Comparison of ENCODE assay signal across 15 cellular contexts in the genomic region with DNA sequence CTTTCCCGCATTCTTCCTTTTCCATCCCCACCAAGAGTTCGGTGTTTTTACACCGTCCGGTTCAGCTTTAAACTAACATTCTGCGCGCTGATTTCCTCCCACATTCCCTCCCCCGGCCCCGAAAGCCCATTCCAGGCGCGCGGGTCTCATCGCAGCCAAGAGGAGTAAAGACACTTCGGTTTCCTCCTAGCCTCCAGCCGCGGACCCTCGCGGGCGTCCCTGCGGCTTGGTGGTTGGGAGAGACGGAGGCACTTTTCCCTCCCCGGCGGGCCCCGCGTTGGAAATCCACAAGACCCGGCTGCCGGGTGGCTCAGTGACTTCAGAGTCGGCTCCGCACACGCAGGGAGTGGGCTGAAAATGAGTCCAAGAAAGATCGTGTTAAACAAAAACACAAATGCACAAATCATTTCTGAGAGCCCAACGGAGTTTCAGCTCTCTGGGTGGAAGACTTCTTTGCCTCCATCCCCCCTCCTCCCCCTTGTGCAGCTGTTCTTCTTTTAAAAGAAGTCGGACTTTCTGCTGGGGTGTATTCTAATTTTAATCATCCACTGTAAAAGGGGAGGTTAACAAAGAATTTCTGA. TPM values are rescaled to one million over a fixed set of nuclear protein-coding genes. Genes with fewer than 3 reads are reported as not detected.
DNase-seq lines count a peak whose midpoint lies in the region; ATAC-seq, FAIRE-seq and TF ChIP-seq lines count a peak whose summit lies in the region.
"Had no signal": no experiment of that assay in that cellular context is flagged by ENCODE, and none has a peak within 500 bp of the region (broad histone marks: within the 10 kb centered on the region; RNA-seq: fewer than 3 reads in every experiment).

No MANE protein-coding gene starts in this region.

- CTCF ChIA-PET in A549 (lab: Yijun Ruan, JAX), result interaction anchor here (0.7 to 2.5 kb wide), 2 partner anchors 9 to 179 kb away, joined by 3 to 6 read pairs; no protein-coding TSS in a partner anchor
- CTCF ChIA-PET in Calu3 (lab: Charles Lee), result no interaction called here
- CTCF ChIA-PET in WTC11 (lab: Charles Lee), result no interaction called here
- CTCF ChIA-PET in naive thymus-derived CD4-positive, alpha-beta T cell (lab: Charles Lee), result no interaction called here

- no peaks in the 10 kb centered on the region for H3K9me3 ChIP-seq in A549
- no peaks in the 10 kb centered on the region for H3K9me3 ChIP-seq in naive thymus-derived CD4-positive, alpha-beta T cell (ENCODE audit: control insufficient read depth in 2 of 3, low read length in 3 of 3)
- H3K9me3 ChIP-seq: heart right ventricle had no signal

- peak overlapping the region; percentile 43 to 76; a peak in 5 of 6 replicates for H3K27ac ChIP-seq in A549
- no peak overlapping the region for H3K27ac ChIP-seq in naive thymus-derived CD4-positive, alpha-beta T cell (ENCODE audit: low read depth, low read length)
- H3K27ac ChIP-seq: heart right ventricle had no signal

- intact Hi-C loops in Calu3 (cut with micrococcal nuclease; ENCODE audit: unreplicated experiment), result no loop called here
- intact Hi-C loops in naive thymus-derived CD4-positive, alpha-beta T cell (cut with micrococcal nuclease), result no loop called here

- DNase-seq in A549 (ENCODE audit: low read depth in 1 of 2, low spot score in 1 of 2) (no peak), Calu3 (no peak), WTC11 (ENCODE audit: low spot score) (no peak), frontal cortex (ENCODE audit: low spot score in 2 of 2) (no peak)
- DNase-seq in naive thymus-derived CD4-positive, alpha-beta T cell, result no peak
- DNase-seq: activated CD8-positive, alpha-beta T cell treated with anti-CD3 and anti-CD28 coated beads, Interleukin-2, amount 10 ng/mL, durations not matched to agents 7 days and 5 days; CD4-positive, alpha-beta T cell; heart right ventricle; T-helper 2 cell had no signal

- H3K27ac Mint-ChIP-seq in Calu3 (ENCODE audit: unreplicated experiment) (no peak overlapping the region), WTC11 (no peak overlapping the region)
- H3K27ac Mint-ChIP-seq in naive thymus-derived CD4-positive, alpha-beta T cell, result peak overlapping the region in 2 of 9 donors; percentile 34 to 58
- no peak overlapping the region for H3K27ac Mint-ChIP-seq in activated T-helper 17 cell treated with anti-CD3 and anti-CD28 coated beads, Interleukin-2, amount 50 U/mL, for 72 hours
- H3K27ac Mint-ChIP-seq: activated CD8-positive, alpha-beta T cell treated with anti-CD3 and anti-CD28 coated beads, Interleukin-2, amount 10 ng/mL, durations not matched to agents 7 days and 5 days; CD4-positive, alpha-beta T cell had no signal

- no peak for TF ChIP-seq EP300 in A549 (IDR thresholded peaks at IDR 0.05)

- WGBS in A549 (ENCODE audit: missing lambda C conversion rate), result 7% methylated on average over 32 of the region's 32 CpGs

- TF ChIP-seq POLR2A in A549 (IDR thresholded peaks at IDR 0.05; ENCODE audit: low read length), result no peak

- H3K27me3 ChIP-seq in naive thymus-derived CD4-positive, alpha-beta T cell (ENCODE audit: control insufficient read depth in 2 of 2, insufficient read depth in 2 of 2, low read length in 2 of 2), result peaks cover 3 to 9% of the 10 kb centered on the region in 2 donors

- H3K36me3 Mint-ChIP-seq in Calu3 (ENCODE audit: insufficient read depth, unreplicated experiment), result peaks cover 9% of the 10 kb centered on the region
- no peaks in the 10 kb centered on the region for H3K36me3 Mint-ChIP-seq in WTC11
- peaks cover 0 to 9% (median 0%) of the 10 kb centered on the region in 5 donors for H3K36me3 Mint-ChIP-seq in naive thymus-derived CD4-positive, alpha-beta T cell
- H3K36me3 Mint-ChIP-seq in activated T-helper 17 cell treated with anti-CD3 and anti-CD28 coated beads, Interleukin-2, amount 50 U/mL, for 72 hours (ENCODE audit: low read depth), result peaks cover 6% of the 10 kb centered on the region

- H3K4me3 Mint-ChIP-seq in Calu3 (ENCODE audit: low read depth, unreplicated experiment), result peak overlapping the region; percentile 57
- H3K4me3 Mint-ChIP-seq in WTC11, result peak overlapping the region; percentile 76
- peak overlapping the region in 8 of 10 donors; percentile 35 to 65 (median 58) for H3K4me3 Mint-ChIP-seq in naive thymus-derived CD4-positive, alpha-beta T cell
- H3K4me3 Mint-ChIP-seq in activated T-helper 17 cell treated with anti-CD3 and anti-CD28 coated beads, Interleukin-2, amount 50 U/mL, for 72 hours, result no peak overlapping the region
- H3K4me3 Mint-ChIP-seq: activated CD8-positive, alpha-beta T cell treated with anti-CD3 and anti-CD28 coated beads, Interleukin-2, amount 10 ng/mL, durations not matched to agents 7 days and 5 days; CD4-positive, alpha-beta T cell had no signal

- peaks cover 93% of the 10 kb centered on the region for H3K27me3 Mint-ChIP-seq in Calu3 (ENCODE audit: unreplicated experiment)
- peaks cover 94% of the 10 kb centered on the region for H3K27me3 Mint-ChIP-seq in WTC11 (ENCODE audit: low read depth)
- peaks cover 32 to 81% (median 53%) of the 10 kb centered on the region in 5 donors for H3K27me3 Mint-ChIP-seq in naive thymus-derived CD4-positive, alpha-beta T cell
- H3K27me3 Mint-ChIP-seq in activated T-helper 17 cell treated with anti-CD3 and anti-CD28 coated beads, Interleukin-2, amount 50 U/mL, for 72 hours, result peaks cover 33% of the 10 kb centered on the region

- no peaks in the 10 kb centered on the region for H3K36me3 ChIP-seq in naive thymus-derived CD4-positive, alpha-beta T cell (ENCODE audit: control insufficient read depth in 2 of 3, insufficient read depth in 3 of 3, low read length in 3 of 3)
- H3K36me3 ChIP-seq: heart right ventricle had no signal

- POLR2A ChIA-PET in A549 (lab: Yijun Ruan, JAX) (no interaction called here), WTC11 (lab: Charles Lee) (no interaction called here)
- POLR2A ChIA-PET in naive thymus-derived CD4-positive, alpha-beta T cell (lab: Charles Lee), result no interaction called here

- peak overlapping the region; percentile 71 for H3K4me2 ChIP-seq in A549

- H3K4me1 Mint-ChIP-seq in Calu3 (ENCODE audit: low read depth, unreplicated experiment), result peaks cover 16% of the 10 kb centered on the region
- H3K4me1 Mint-ChIP-seq in WTC11, result peaks cover 39% of the 10 kb centered on the region
- peaks cover 7 to 46% (median 31%) of the 10 kb centered on the region in 7 donors for H3K4me1 Mint-ChIP-seq in naive thymus-derived CD4-positive, alpha-beta T cell
- peaks cover 8% of the 10 kb centered on the region for H3K4me1 Mint-ChIP-seq in activated T-helper 17 cell treated with anti-CD3 and anti-CD28 coated beads, Interleukin-2, amount 50 U/mL, for 72 hours

- peaks cover 20% of the 10 kb centered on the region for H3K4me1 ChIP-seq in A549
- peaks cover 4 to 7% of the 10 kb centered on the region in 2 donors for H3K4me1 ChIP-seq in naive thymus-derived CD4-positive, alpha-beta T cell (ENCODE audit: control insufficient read depth in 2 of 2, insufficient read depth in 2 of 2, low read length in 2 of 2)

- FAIRE-seq in A549 (lab: Jason Lieb, UNC) (no peak), frontal cortex (lab: Jason Lieb, UNC) (no peak)

- H3K9me3 Mint-ChIP-seq in Calu3 (ENCODE audit: low read depth, unreplicated experiment), result no peaks in the 10 kb centered on the region
- H3K9me3 Mint-ChIP-seq in WTC11, result no peaks in the 10 kb centered on the region
- peaks cover 0 to 24% (median 3%) of the 10 kb centered on the region in 11 donors for H3K9me3 Mint-ChIP-seq in naive thymus-derived CD4-positive, alpha-beta T cell
- H3K9me3 Mint-ChIP-seq in activated T-helper 17 cell treated with anti-CD3 and anti-CD28 coated beads, Interleukin-2, amount 50 U/mL, for 72 hours, result no peaks in the 10 kb centered on the region
- H3K9me3 Mint-ChIP-seq: CD4-positive, alpha-beta T cell had no signal

- H3K4me3 ChIP-seq in A549, result peak overlapping the region; percentile 41
- H3K4me3 ChIP-seq in naive thymus-derived CD4-positive, alpha-beta T cell (ENCODE audit: low read length), result no peak overlapping the region
- H3K4me3 ChIP-seq: heart right ventricle, lung had no signal

- no TSS peak for BruUV-seq in Calu3 (replicated peaks; lab: Mats Ljungman, UMichigan)

- TF ChIP-seq CTCF in A549 (IDR thresholded peaks at IDR 0.05) (no peak), Calu3 (IDR thresholded peaks at IDR 0.05; ENCODE audit: unreplicated experiment) (no peak), WTC11 (IDR thresholded peaks at IDR 0.05) (no peak)

- ATAC-seq in A549, result no peak
- ATAC-seq in WTC11, result no peak
- no peak for ATAC-seq in naive thymus-derived CD4-positive, alpha-beta T cell
- no peak for ATAC-seq in activated T-helper 17 cell treated with anti-CD3 and anti-CD28 coated beads, Interleukin-2, amount 50 U/mL, for 72 hours (replicated peaks)
- no peak for ATAC-seq in HG03196 (IDR thresholded peaks at IDR 0.05; ENCODE audit: unreplicated experiment)
- no peak for ATAC-seq in GM21717 (IDR thresholded peaks at IDR 0.05; ENCODE audit: unreplicated experiment)
- ATAC-seq: activated CD8-positive, alpha-beta T cell treated with anti-CD3 and anti-CD28 coated beads, Interleukin-2, amount 10 ng/mL, durations not matched to agents 7 days and 5 days; HCT116; heart right ventricle had no signal

- no peak for TF ChIP-seq RAD21 in A549 (conservative IDR thresholded peaks at IDR 0.05 in 1 of 2, IDR thresholded peaks at IDR 0.05 in 1 of 2)

TF ChIP-seq in A549, 52 proteins besides CTCF, POLR2A, EP300 and RAD21 (continues in another document):
- no peak for TF ChIP-seq SMC3 (IDR thresholded peaks at IDR 0.05)
- TF ChIP-seq, protein P1, sequence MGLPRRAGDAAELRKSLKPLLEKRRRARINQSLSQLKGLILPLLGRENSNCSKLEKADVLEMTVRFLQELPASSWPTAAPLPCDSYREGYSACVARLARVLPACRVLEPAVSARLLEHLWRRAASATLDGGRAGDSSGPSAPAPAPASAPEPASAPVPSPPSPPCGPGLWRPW (IDR thresholded peaks at IDR 0.05), result no peak

TF ChIP-seq in WTC11, 78 proteins besides CTCF, POLR2A, EP300 and RAD21 (continues in another document):
- TF ChIP-seq ZNF138 (CRISPR knock-in tag; conservative IDR thresholded peaks at IDR 0.05), result no peak
- no peak for TF ChIP-seq TEAD1 (CRISPR knock-in tag; IDR thresholded peaks at IDR 0.05)

RNA-seq across cellular contexts. Expression of gene ARX, which starts 2.0 kb away (rescaled TPM):
- polyA plus RNA-seq in A549 (2011; rRNA removed) (0.63 and 1.00 TPM in 2 replicates), A549 (2017; fragmentation: RNase III; extraction: RNeasy Plus Mini Kit Qiagen cat#74134 plus additional on column Dnase treatment) (0.21 to 0.46 TPM (median 0.40 TPM) in 3 replicates)
- 1.0 and 1.1 TPM in 2 replicates for polyA plus RNA-seq in A549 (2012; cell fraction: cytosol; rRNA removed)
- 1.0 and 1.7 TPM in 2 replicates for polyA plus RNA-seq in A549 (2012; cell fraction: nucleus; rRNA removed)
- polyA minus RNA-seq in A549 (2011; rRNA and poly(A)+ RNA removed), result 0.19 and 0.21 TPM in 2 replicates
- total RNA-seq in Calu3 (2022) (not detected in 2 replicates), WTC11 (2021) (0.07 TPM in 1 of 3 replicates, not detected in the others), frontal cortex (6.1 TPM)
- total RNA-seq in naive thymus-derived CD4-positive, alpha-beta T cell, result not detected
- not detected for polyA plus RNA-seq in naive thymus-derived CD4-positive, alpha-beta T cell
- total RNA-seq in activated T-helper 17 cell treated with anti-CD3 and anti-CD28 coated beads, Interleukin-2, amount 50 U/mL, for 72 hours, result not detected
- total RNA-seq: activated CD8-positive, alpha-beta T cell treated with anti-CD3 and anti-CD28 coated beads, Interleukin-2, amount 10 ng/mL, durations not matched to agents 7 days and 5 days; CD4-positive, alpha-beta T cell; urinary bladder had no signal
- polyA plus RNA-seq: heart right ventricle, urinary bladder had no signal
